ENCODE assay signal across 8 cellular contexts in genomic region chr1:146478125-146478720, GRCh38.
DNase-seq lines count a peak whose midpoint lies in the region; ATAC-seq, FAIRE-seq and TF ChIP-seq lines count a peak whose summit lies in the region.
"Not testable (repeated sequence)": the region's sequence is repeated elsewhere in the genome, so short reads cannot be mapped to it uniquely, and the experiment has no call there.

No MANE protein-coding gene starts in this region.

- not testable (repeated sequence) for FAIRE-seq in astrocyte (lab: Jason Lieb, UNC)

- H2AFZ ChIP-seq in astrocyte (ENCODE audit: low read depth, low read length), result not testable (repeated sequence)

- H3K9me3 Mint-ChIP-seq in HFFc6; astrocyte (ENCODE audit: unreplicated experiment): not testable (repeated sequence)

- TF ChIP-seq CTCF in HFFc6 (IDR thresholded peaks at IDR 0.05) (peak; percentile 85), astrocyte (IDR thresholded peaks at IDR 0.05; ENCODE audit: insufficient read depth, low read depth, low read length) (peak; percentile 49), mucosa of descending colon (IDR thresholded peaks at IDR 0.05) (peak; percentile 35), testis (IDR thresholded peaks at IDR 0.05) (peak; percentile 49 to 56 (median 54))

- H3K9ac ChIP-seq in astrocyte (ENCODE audit: low read length), result not testable (repeated sequence)

- H3K36me3 Mint-ChIP-seq in HFFc6 (ENCODE audit: low read depth); astrocyte (ENCODE audit: low read depth, unreplicated experiment): not testable (repeated sequence)

- not testable (repeated sequence) for H3K4me2 ChIP-seq in astrocyte (ENCODE audit: low read length)

- H3K27ac ChIP-seq in astrocyte (ENCODE audit: low read depth, low read length); testis: not testable (repeated sequence)

- H3K9me3 ChIP-seq in astrocyte (ENCODE audit: insufficient read depth, low read depth, low read length); mucosa of descending colon; testis: not testable (repeated sequence)

- not testable (repeated sequence) for H3K4me3 Mint-ChIP-seq in HFFc6; astrocyte (ENCODE audit: unreplicated experiment)

- not testable (repeated sequence) for H3K27me3 Mint-ChIP-seq in HFFc6 (ENCODE audit: insufficient read depth); astrocyte (ENCODE audit: low read depth, unreplicated experiment)

- H3K27me3 ChIP-seq in astrocyte (ENCODE audit: insufficient read depth, low read length); testis: not testable (repeated sequence)

- peak; percentile 51 for ATAC-seq in mucosa of descending colon

- not testable (repeated sequence) for H3K4me1 Mint-ChIP-seq in HFFc6 (ENCODE audit: low read depth); astrocyte (ENCODE audit: low read depth, unreplicated experiment)

- H3K4me1 ChIP-seq in astrocyte (ENCODE audit: insufficient read depth, low read length); mucosa of descending colon (ENCODE audit: low read depth); testis: not testable (repeated sequence)

- not testable (repeated sequence) for H3K79me2 ChIP-seq in astrocyte (ENCODE audit: insufficient read depth, low read length)

- not testable (repeated sequence) for TF ChIP-seq POLR2A in testis (IDR thresholded peaks at IDR 0.05)

- H4K20me1 ChIP-seq in astrocyte (ENCODE audit: insufficient read depth, low read length), result not testable (repeated sequence)

- H3K36me3 ChIP-seq in astrocyte (ENCODE audit: insufficient read depth, low read length); mucosa of descending colon (ENCODE audit: low read depth); testis (ENCODE audit: low read depth, missing control alignments): not testable (repeated sequence)

- intact Hi-C loops in mucosa of descending colon (cut with DNase I, micrococcal nuclease); testis (cut with DNase I; ENCODE audit: low total_unique reads): not testable (repeated sequence)

- DNase-seq in COLO668 (lab: John Stamatoyannopoulos, UW; ENCODE audit: unreplicated experiment) (peak; percentile 35), HFFc6 (peak; percentile 0), NCI-H460 (ENCODE audit: extremely low read depth, low read depth) (peak; percentile 11), UCSD-AML1 (lab: John Stamatoyannopoulos, UW; ENCODE audit: unreplicated experiment) (peak; percentile 18), astrocyte (ENCODE audit: low read depth) (peak; percentile 1), globus pallidus (ENCODE audit: low spot score) (peak; percentile 24), mucosa of descending colon (peak in 2 of 3 donors; percentile 30 to 38), testis (peak; percentile 21)

- H3K4me3 ChIP-seq in astrocyte (ENCODE audit: insufficient read depth, low read depth, low read length); mucosa of descending colon; testis: not testable (repeated sequence)

- H3K27ac Mint-ChIP-seq in HFFc6; astrocyte (ENCODE audit: unreplicated experiment): not testable (repeated sequence)

- 65% methylated on average over 12 of the region's 12 CpGs for WGBS in testis, 2 donors

Comparison
In these comparisons a context has a peak if more than half of its experiments do, and no peak if none do; other contexts are left out.
1. CTCF ChIP-seq: peak in every context shown above with its lines; median percentile 85 in HFFc6; 54 in testis; 49 in astrocyte; 35 in mucosa of descending colon.